2 cellular contexts compared by ENCODE assay signal in the genomic region with DNA sequence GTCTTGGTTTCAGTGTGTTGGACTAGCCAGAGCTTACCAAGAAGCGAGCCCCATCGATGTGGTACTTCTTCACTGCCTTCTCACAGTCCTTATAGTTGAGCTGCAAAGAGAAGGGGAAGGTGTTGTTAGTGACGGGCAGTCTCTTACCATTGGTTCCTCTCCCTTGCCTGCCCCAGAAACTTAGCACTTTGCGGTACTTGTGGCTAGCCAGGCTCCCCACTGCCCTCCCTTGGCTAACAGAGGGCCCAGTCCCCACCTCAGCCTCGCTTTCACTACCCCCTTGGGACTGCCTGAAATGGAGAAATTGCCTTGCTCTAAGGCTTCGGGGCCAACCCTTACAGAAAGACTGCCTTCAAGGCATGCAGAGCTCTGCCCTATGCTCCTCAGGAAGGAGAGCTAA.
TF ChIP-seq lines count a peak whose summit lies in the region.

No MANE protein-coding gene starts in this region.

TF ChIP-seq in GM23338, 12 proteins besides CTCF, POLR2A, EP300 and RAD21:
- TF ChIP-seq EZH2phosphoT487 (IDR thresholded peaks at IDR 0.05; ENCODE audit: unreplicated experiment) (no peak), ZNF331 (CRISPR knock-in tag; IDR thresholded peaks at IDR 0.05; ENCODE audit: low read depth) (no peak), NANOG (IDR thresholded peaks at IDR 0.05; ENCODE audit: borderline replicate concordance) (no peak)
TF ChIP-seq in GM23338: peak in this region for 0.

TF ChIP-seq in H1, 55 proteins besides CTCF, POLR2A, EP300 and RAD21:
- TF ChIP-seq SRF (IDR thresholded peaks at IDR 0.05; ENCODE audit: low read depth, low read length) = no peak
- TF ChIP-seq JUND (IDR thresholded peaks at IDR 0.05; ENCODE audit: low read length) = no peak
- TF ChIP-seq SP4 (IDR thresholded peaks at IDR 0.05; ENCODE audit: low read length) = no peak
- no peak for TF ChIP-seq NRF1 (IDR thresholded peaks at IDR 0.05; ENCODE audit: low read depth, low read length)
- TF ChIP-seq CHD2 (IDR thresholded peaks at IDR 0.05; ENCODE audit: low read length) = no peak
